In the genomic region with DNA sequence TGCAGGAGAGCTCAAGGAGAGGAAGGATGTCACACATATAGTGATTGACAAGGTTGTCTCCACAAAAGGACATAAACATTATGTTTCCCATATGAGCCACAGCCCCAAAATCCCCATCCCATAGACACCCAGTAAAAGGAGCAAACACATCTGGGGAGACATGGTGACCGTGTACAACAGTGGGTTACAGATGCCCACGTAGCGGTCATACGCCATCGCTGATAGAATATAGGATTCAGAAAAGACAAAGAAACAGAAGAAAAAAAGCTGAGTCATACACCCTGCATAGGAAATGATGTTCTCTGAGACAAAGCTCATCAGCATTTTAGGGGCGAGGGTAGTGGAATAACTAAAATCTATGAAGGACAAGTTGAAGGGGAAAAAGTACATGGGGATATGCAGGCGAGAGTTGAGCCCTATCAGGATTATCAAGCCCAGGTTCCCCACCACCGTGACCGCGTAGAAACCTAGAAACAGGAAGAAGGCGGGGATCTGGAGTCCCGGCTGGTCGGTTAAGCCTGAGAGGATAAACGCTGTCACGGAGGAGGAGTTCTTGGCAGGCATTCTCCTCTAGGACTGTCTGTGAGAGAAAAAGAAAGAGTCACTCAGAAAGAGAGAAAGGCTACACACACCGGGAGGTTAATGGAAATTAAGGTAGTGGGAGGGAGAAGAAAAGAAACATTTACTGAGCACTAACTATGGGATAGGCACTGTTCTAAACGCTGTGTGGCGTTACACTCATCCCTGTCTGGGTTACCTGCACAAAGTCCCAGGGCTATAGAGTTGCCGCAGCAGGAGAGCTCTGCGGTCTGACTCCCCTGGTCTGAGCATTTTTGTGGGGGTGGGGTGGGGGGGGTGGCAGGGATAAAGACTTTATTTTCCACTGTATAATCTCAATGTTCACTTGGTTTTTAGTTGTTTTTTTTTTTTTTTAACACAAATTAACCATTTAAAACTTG, we compare ENCODE assay signal across 1 cellular context.
TF ChIP-seq lines count a peak whose summit lies in the region.

No MANE protein-coding gene starts in this region.

TF ChIP-seq in GM12878, 131 proteins besides CTCF, POLR2A, EP300 and RAD21:
- TF ChIP-seq, protein P1, sequence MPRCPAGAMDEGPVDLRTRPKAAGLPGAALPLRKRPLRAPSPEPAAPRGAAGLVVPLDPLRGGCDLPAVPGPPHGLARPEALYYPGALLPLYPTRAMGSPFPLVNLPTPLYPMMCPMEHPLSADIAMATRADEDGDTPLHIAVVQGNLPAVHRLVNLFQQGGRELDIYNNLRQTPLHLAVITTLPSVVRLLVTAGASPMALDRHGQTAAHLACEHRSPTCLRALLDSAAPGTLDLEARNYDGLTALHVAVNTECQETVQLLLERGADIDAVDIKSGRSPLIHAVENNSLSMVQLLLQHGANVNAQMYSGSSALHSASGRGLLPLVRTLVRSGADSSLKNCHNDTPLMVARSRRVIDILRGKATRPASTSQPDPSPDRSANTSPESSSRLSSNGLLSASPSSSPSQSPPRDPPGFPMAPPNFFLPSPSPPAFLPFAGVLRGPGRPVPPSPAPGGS (IDR thresholded peaks at IDR 0.05; ENCODE audit: borderline replicate concordance, insufficient read depth, low read depth, low read length, poor library complexity, severe bottlenecking) = no peak
- TF ChIP-seq MEF2A (IDR thresholded peaks at IDR 0.05; ENCODE audit: insufficient read depth, low read depth, low read length) (no peak), WRNIP1 (IDR thresholded peaks at IDR 0.05; ENCODE audit: borderline replicate concordance, low read depth, low read length) (no peak), ASH2L (IDR thresholded peaks at IDR 0.05; ENCODE audit: borderline replicate concordance, low read depth) (no peak), EGR1 (IDR thresholded peaks at IDR 0.05; ENCODE audit: borderline replicate concordance in 1 of 2, low read depth in 2 of 2, low read length in 2 of 2) (no peak), KLF5 (IDR thresholded peaks at IDR 0.05; ENCODE audit: partially characterized antibody) (no peak), NR2C1 (IDR thresholded peaks at IDR 0.05) (no peak), CBX3 (IDR thresholded peaks at IDR 0.05; ENCODE audit: borderline replicate concordance, low read depth) (no peak), NFXL1 (IDR thresholded peaks at IDR 0.05; ENCODE audit: borderline replicate concordance) (no peak), RBBP5 (conservative IDR thresholded peaks at IDR 0.05) (no peak), HDAC6 (IDR thresholded peaks at IDR 0.05; ENCODE audit: unreplicated experiment) (no peak), KAT2A (conservative IDR thresholded peaks at IDR 0.05; ENCODE audit: control insufficient read depth, low read depth, low read length) (no peak), YBX1 (IDR thresholded peaks at IDR 0.05) (no peak), FOXK2 (IDR thresholded peaks at IDR 0.05) (no peak)
- TF ChIP-seq, protein P2, sequence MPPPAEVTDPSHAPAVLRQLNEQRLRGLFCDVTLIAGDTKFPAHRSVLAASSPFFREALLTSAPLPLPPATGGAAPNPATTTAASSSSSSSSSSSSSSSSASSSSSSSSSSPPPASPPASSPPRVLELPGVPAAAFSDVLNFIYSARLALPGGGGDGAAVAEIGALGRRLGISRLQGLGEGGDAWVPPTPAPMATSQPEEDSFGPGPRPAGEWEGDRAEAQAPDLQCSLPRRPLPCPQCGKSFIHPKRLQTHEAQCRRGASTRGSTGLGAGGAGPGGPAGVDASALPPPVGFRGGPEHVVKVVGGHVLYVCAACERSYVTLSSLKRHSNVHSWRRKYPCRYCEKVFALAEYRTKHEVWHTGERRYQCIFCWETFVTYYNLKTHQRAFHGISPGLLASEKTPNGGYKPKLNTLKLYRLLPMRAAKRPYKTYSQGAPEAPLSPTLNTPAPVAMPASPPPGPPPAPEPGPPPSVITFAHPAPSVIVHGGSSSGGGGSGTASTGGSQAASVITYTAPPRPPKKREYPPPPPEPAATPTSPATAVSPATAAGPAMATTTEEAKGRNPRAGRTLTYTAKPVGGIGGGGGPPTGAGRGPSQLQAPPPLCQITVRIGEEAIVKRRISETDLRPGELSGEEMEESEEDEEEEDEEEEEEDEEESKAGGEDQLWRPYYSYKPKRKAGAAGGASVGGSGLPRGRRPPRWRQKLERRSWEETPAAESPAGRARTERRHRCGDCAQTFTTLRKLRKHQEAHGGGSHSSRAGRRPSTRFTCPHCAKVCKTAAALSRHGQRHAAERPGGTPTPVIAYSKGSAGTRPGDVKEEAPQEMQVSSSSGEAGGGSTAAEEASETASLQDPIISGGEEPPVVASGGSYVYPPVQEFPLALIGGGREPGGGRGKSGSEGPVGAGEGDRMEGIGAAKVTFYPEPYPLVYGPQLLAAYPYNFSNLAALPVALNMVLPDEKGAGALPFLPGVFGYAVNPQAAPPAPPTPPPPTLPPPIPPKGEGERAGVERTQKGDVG (CRISPR knock-in tag; IDR thresholded peaks at IDR 0.05) = no peak
- TF ChIP-seq, protein P3, sequence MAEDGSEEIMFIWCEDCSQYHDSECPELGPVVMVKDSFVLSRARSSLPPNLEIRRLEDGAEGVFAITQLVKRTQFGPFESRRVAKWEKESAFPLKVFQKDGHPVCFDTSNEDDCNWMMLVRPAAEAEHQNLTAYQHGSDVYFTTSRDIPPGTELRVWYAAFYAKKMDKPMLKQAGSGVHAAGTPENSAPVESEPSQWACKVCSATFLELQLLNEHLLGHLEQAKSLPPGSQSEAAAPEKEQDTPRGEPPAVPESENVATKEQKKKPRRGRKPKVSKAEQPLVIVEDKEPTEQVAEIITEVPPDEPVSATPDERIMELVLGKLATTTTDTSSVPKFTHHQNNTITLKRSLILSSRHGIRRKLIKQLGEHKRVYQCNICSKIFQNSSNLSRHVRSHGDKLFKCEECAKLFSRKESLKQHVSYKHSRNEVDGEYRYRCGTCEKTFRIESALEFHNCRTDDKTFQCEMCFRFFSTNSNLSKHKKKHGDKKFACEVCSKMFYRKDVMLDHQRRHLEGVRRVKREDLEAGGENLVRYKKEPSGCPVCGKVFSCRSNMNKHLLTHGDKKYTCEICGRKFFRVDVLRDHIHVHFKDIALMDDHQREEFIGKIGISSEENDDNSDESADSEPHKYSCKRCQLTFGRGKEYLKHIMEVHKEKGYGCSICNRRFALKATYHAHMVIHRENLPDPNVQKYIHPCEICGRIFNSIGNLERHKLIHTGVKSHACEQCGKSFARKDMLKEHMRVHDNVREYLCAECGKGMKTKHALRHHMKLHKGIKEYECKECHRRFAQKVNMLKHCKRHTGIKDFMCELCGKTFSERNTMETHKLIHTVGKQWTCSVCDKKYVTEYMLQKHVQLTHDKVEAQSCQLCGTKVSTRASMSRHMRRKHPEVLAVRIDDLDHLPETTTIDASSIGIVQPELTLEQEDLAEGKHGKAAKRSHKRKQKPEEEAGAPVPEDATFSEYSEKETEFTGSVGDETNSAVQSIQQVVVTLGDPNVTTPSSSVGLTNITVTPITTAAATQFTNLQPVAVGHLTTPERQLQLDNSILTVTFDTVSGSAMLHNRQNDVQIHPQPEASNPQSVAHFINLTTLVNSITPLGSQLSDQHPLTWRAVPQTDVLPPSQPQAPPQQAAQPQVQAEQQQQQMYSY (CRISPR knock-in tag; IDR thresholded peaks at IDR 0.05) = no peak
- TF ChIP-seq, protein P4, sequence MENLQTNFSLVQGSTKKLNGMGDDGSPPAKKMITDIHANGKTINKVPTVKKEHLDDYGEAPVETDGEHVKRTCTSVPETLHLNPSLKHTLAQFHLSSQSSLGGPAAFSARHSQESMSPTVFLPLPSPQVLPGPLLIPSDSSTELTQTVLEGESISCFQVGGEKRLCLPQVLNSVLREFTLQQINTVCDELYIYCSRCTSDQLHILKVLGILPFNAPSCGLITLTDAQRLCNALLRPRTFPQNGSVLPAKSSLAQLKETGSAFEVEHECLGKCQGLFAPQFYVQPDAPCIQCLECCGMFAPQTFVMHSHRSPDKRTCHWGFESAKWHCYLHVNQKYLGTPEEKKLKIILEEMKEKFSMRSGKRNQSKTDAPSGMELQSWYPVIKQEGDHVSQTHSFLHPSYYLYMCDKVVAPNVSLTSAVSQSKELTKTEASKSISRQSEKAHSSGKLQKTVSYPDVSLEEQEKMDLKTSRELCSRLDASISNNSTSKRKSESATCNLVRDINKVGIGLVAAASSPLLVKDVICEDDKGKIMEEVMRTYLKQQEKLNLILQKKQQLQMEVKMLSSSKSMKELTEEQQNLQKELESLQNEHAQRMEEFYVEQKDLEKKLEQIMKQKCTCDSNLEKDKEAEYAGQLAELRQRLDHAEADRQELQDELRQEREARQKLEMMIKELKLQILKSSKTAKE (IDR thresholded peaks at IDR 0.05; ENCODE audit: low read depth, poor library complexity, severe bottlenecking) = no peak
- TF ChIP-seq, protein P5, sequence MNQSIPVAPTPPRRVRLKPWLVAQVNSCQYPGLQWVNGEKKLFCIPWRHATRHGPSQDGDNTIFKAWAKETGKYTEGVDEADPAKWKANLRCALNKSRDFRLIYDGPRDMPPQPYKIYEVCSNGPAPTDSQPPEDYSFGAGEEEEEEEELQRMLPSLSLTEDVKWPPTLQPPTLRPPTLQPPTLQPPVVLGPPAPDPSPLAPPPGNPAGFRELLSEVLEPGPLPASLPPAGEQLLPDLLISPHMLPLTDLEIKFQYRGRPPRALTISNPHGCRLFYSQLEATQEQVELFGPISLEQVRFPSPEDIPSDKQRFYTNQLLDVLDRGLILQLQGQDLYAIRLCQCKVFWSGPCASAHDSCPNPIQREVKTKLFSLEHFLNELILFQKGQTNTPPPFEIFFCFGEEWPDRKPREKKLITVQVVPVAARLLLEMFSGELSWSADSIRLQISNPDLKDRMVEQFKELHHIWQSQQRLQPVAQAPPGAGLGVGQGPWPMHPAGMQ (IDR thresholded peaks at IDR 0.05; ENCODE audit: borderline replicate concordance) = no peak
